17 cellular contexts compared by ENCODE assay signal in genomic region chr1:9481048-9481447, GRCh38. TPM values are rescaled to one million over a fixed set of nuclear protein-coding genes. Genes with fewer than 3 reads are reported as not detected.
DNase-seq lines count a peak whose midpoint lies in the region; TF ChIP-seq lines count a peak whose summit lies in the region.
"Had no signal": no experiment of that assay in that cellular context is flagged by ENCODE, and none has a peak within 500 bp of the region (broad histone marks: within the 10 kb centered on the region; RNA-seq: fewer than 3 reads in every experiment).

No MANE protein-coding gene starts in this region.

- no peaks in the 10 kb centered on the region for H3K36me3 ChIP-seq in tibial artery

- no peaks in the 10 kb centered on the region for H3K4me1 ChIP-seq in tibial artery

- H3K27ac ChIP-seq in tibial artery, result no peak overlapping the region
- H3K27ac ChIP-seq: PC-9 had no signal

- H3K4me3 ChIP-seq in epithelial cell of esophagus (ENCODE audit: low read length), result no peak overlapping the region
- no peak overlapping the region for H3K4me3 ChIP-seq in tibial artery
- H3K4me3 ChIP-seq: PC-9 had no signal

- no peak overlapping the region for H3K4me3 Mint-ChIP-seq in Calu3 (ENCODE audit: low read depth, unreplicated experiment)
- H3K4me3 Mint-ChIP-seq: T-cell had no signal

- H3K4me1 Mint-ChIP-seq in Calu3 (ENCODE audit: low read depth, unreplicated experiment), result no peaks in the 10 kb centered on the region
- H3K4me1 Mint-ChIP-seq: T-cell had no signal

- no peaks in the 10 kb centered on the region for H3K9me3 ChIP-seq in tibial artery

- H3K9me3 Mint-ChIP-seq in Calu3 (ENCODE audit: low read depth, unreplicated experiment), result no peaks in the 10 kb centered on the region
- H3K9me3 Mint-ChIP-seq: T-cell had no signal

- H3K27ac Mint-ChIP-seq in Calu3 (ENCODE audit: unreplicated experiment), result no peak overlapping the region

- intact Hi-C loops in Calu3 (cut with micrococcal nuclease; ENCODE audit: unreplicated experiment), result no loop called here
- intact Hi-C loops in tibial artery (cut with DNase I; ENCODE audit: low total_unique reads), result loop anchor here (5.0 kb wide), 1 partner anchor 374 kb away; no protein-coding TSS in a partner anchor

- H3K27me3 ChIP-seq in tibial artery, result no peaks in the 10 kb centered on the region

- no peaks in the 10 kb centered on the region for H3K36me3 Mint-ChIP-seq in Calu3 (ENCODE audit: insufficient read depth, unreplicated experiment)
- H3K36me3 Mint-ChIP-seq: T-cell had no signal

- H3K27me3 Mint-ChIP-seq in Calu3 (ENCODE audit: unreplicated experiment), result peaks cover 14% of the 10 kb centered on the region

- BruUV-seq in Calu3 (replicated peaks; lab: Mats Ljungman, UMichigan), result no TSS peak

- no peak for TF ChIP-seq CTCF in epithelial cell of esophagus (IDR thresholded peaks at IDR 0.05; ENCODE audit: insufficient read depth, low read depth, low read length, missing control alignments)
- no peak for TF ChIP-seq CTCF in Calu3 (IDR thresholded peaks at IDR 0.05; ENCODE audit: unreplicated experiment)
- no peak for TF ChIP-seq CTCF in tibial artery (IDR thresholded peaks at IDR 0.05)

- CTCF ChIA-PET in Calu3 (lab: Charles Lee), result interaction anchor here (0.7 kb wide), 1 partner anchor 268 kb away, joined by 3 read pairs; no protein-coding TSS in a partner anchor

- DNase-seq in COR-L47 (lab: John Stamatoyannopoulos, UW) (peak; percentile 16), DMS79 (lab: John Stamatoyannopoulos, UW) (peak; percentile 75), NCI-H345 treated with DMSO at 0.1 percent for 48 hours (lab: John Stamatoyannopoulos, UW; ENCODE audit: unreplicated experiment) (peak; percentile 36), epithelial cell of esophagus (ENCODE audit: low read depth) (peak; percentile 37), Calu3 (no peak), KG1 (lab: John Stamatoyannopoulos, UW) (no peak), tibial artery (no peak)
- DNase-seq: EL, GOT3, KBM-7, NCI-H1092, NCI-H187, NCI-H2171 treated with DMSO at 0.1 percent for 48 hours, NCI-H526 treated with DMSO at 0.1 percent for 48 hours, PC-9, T-cell, T-helper 9 cell had no signal

RNA-seq across cellular contexts. Expression of gene SLC25A33, which starts 58.2 kb away (rescaled TPM):
- total RNA-seq in Calu3 (2022), result 5.2 and 5.9 TPM in 2 replicates

Comparison
In these comparisons a context has a peak if more than half of its experiments do, and no peak if none do; other contexts are left out.
1. DNase-seq: peak in COR-L47 (single experiment), DMS79 (single experiment), NCI-H345 treated with DMSO at 0.1 percent for 48 hours (single experiment) and epithelial cell of esophagus (single experiment); none in Calu3 (single experiment), KG1 (single experiment) and tibial artery (0 of 2).